Comparison of ENCODE assay signal across 1 cellular context in genomic region chr16:67395458-67396158, GRCh38.
TF ChIP-seq lines count a peak whose summit lies in the region.

No MANE protein-coding gene starts in this region.

TF ChIP-seq in WTC11, 78 proteins besides CTCF, POLR2A, EP300 and RAD21 (continued from another document):
- TF ChIP-seq AFF4 (CRISPR knock-in tag; IDR thresholded peaks at IDR 0.05; ENCODE audit: borderline replicate concordance) (no peak), ZNF121 (CRISPR knock-in tag; IDR thresholded peaks at IDR 0.05) (no peak), ZNF425 (CRISPR knock-in tag; conservative IDR thresholded peaks at IDR 0.05) (no peak), ATF1 (CRISPR knock-in tag; IDR thresholded peaks at IDR 0.05) (no peak), SP1 (CRISPR knock-in tag; conservative IDR thresholded peaks at IDR 0.05) (no peak)
